Comparison of ENCODE assay signal across 12 cellular contexts in the genomic region with DNA sequence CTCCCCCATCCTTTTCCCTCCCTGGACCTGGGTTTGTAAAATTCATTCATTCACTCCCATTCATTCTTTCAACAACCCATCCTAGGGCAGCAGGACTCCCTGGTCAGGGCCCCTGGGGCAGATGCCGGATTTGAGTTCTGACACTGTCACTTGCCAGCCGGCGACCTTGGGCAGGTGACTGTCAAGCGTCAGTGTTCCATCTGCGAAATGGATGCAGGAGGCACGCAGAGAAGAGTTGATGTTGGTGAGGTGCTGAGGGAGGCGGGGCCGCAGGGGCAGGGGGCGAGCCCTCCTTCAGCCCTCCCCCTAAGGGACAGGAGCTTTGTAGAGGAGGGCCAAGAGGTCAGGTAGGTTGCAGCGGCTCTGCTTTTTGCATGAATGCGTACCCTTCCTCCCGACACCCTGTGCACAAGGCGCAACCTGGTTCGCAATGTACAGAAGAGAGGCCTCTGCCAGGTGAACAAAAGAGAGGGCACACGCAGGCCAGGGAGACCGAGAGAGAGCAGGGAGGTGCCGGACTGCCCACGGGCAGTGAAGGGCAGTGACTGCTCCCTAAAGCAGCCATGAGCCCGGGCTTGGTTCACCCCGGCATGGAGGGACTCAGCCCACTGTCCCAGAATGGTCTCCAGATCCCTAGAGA.
DNase-seq lines count a peak whose midpoint lies in the region; ATAC-seq and TF ChIP-seq lines count a peak whose summit lies in the region.
"Had no signal": no experiment of that assay in that cellular context is flagged by ENCODE, and none has a peak within 500 bp of the region (broad histone marks: within the 10 kb centered on the region; RNA-seq: fewer than 3 reads in every experiment).

No MANE protein-coding gene starts in this region.

- H3K27me3 ChIP-seq in iPS-15b (ENCODE audit: control insufficient read depth, insufficient read depth, low read length) (peaks cover 21% of the 10 kb centered on the region), SJCRH30 (peaks cover 3% of the 10 kb centered on the region; the same call in 1 of the 2 replicates)

- H3K9ac ChIP-seq in iPS-15b (ENCODE audit: low read depth, low read length) = no peak overlapping the region

- no peaks in the 10 kb centered on the region for H3K9me3 Mint-ChIP-seq in stimulated activated effector memory CD8-positive, alpha-beta T cell treated with anti-CD3 and anti-CD28 coated beads, Interleukin-12 subunit alpha, Interleukin-12 subunit beta, amount 100 ng/mL, for 72 hours
- H3K9me3 Mint-ChIP-seq: activated T-helper 2 cell treated with anti-CD3 and anti-CD28 coated beads, Interferon-gamma antibody, Interleukin-2, Interleukin-4, amounts not matched to agents 10 μg/mL and 5 μg/mL and 100 μg/mL, durations not matched to agents 14 hours and 24 hours and 36 hours had no signal

- no peaks in the 10 kb centered on the region for H3K9me3 ChIP-seq in iPS-15b (ENCODE audit: control insufficient read depth, insufficient read depth, low read length)
- H3K9me3 ChIP-seq in SJCRH30 (replicated peaks) = no peaks in the 10 kb centered on the region
- H3K9me3 ChIP-seq: upper lobe of left lung had no signal

- ATAC-seq in stimulated activated effector memory CD8-positive, alpha-beta T cell treated with anti-CD3 and anti-CD28 coated beads, Interleukin-12 subunit alpha, Interleukin-12 subunit beta, amount 100 ng/mL, for 72 hours = peak; percentile 8
- ATAC-seq in GM21576 (IDR thresholded peaks at IDR 0.05; ENCODE audit: unreplicated experiment) = no peak

- H3K36me3 ChIP-seq in iPS-15b (ENCODE audit: control insufficient read depth, insufficient read depth, low read length) (no peaks in the 10 kb centered on the region), SJCRH30 (no peaks in the 10 kb centered on the region)
- H3K36me3 ChIP-seq: upper lobe of left lung had no signal

- H3K4me3 Mint-ChIP-seq in stimulated activated effector memory CD8-positive, alpha-beta T cell treated with anti-CD3 and anti-CD28 coated beads, Interleukin-12 subunit alpha, Interleukin-12 subunit beta, amount 100 ng/mL, for 72 hours = no peak overlapping the region

- no peaks in the 10 kb centered on the region for H3K36me3 Mint-ChIP-seq in stimulated activated effector memory CD8-positive, alpha-beta T cell treated with anti-CD3 and anti-CD28 coated beads, Interleukin-12 subunit alpha, Interleukin-12 subunit beta, amount 100 ng/mL, for 72 hours

- H3K27ac ChIP-seq in VCaP = peak overlapping the region; percentile 76
- H3K27ac ChIP-seq in SJCRH30 = no peak overlapping the region
- H3K27ac ChIP-seq: upper lobe of left lung had no signal

- DNase-seq in activated T-cell treated with anti-CD3 and anti-CD28 coated beads, Interleukin-2, amount 50 U/mL, for 1 hour = peak; percentile 16
- no peak for DNase-seq in activated T-cell treated with anti-CD3 and anti-CD28 coated beads for 4 hours
- peak in 1 of 2 donors; percentile 51 for DNase-seq in stimulated activated effector memory CD8-positive, alpha-beta T cell treated with anti-CD3 and anti-CD28 coated beads, Interleukin-12 subunit alpha, Interleukin-12 subunit beta, amount 100 ng/mL, for 72 hours (ENCODE audit: low spot score in 2 of 2)
- no peak for DNase-seq in SJCRH30
- no peak for DNase-seq in NCI-H510A (lab: John Stamatoyannopoulos, UW)
- DNase-seq: NCI-H1105, NCI-H524 treated with DMSO at 0.1 percent for 48 hours had no signal

- peaks cover 13% of the 10 kb centered on the region for H3K4me1 Mint-ChIP-seq in stimulated activated effector memory CD8-positive, alpha-beta T cell treated with anti-CD3 and anti-CD28 coated beads, Interleukin-12 subunit alpha, Interleukin-12 subunit beta, amount 100 ng/mL, for 72 hours

- no peak overlapping the region for H3K27ac Mint-ChIP-seq in stimulated activated effector memory CD8-positive, alpha-beta T cell treated with anti-CD3 and anti-CD28 coated beads, Interleukin-12 subunit alpha, Interleukin-12 subunit beta, amount 100 ng/mL, for 72 hours
- H3K27ac Mint-ChIP-seq: activated T-helper 2 cell treated with anti-CD3 and anti-CD28 coated beads, Interferon-gamma antibody, Interleukin-2, Interleukin-4, amounts not matched to agents 10 μg/mL and 5 μg/mL and 100 μg/mL, durations not matched to agents 14 hours and 24 hours and 36 hours had no signal

- no peak for TF ChIP-seq CTCF in VCaP (conservative IDR thresholded peaks at IDR 0.05)

- H3K4me1 ChIP-seq in iPS-15b (ENCODE audit: control insufficient read depth, insufficient read depth, low read length) = peaks cover 2% of the 10 kb centered on the region
- no peaks in the 10 kb centered on the region for H3K4me1 ChIP-seq in SJCRH30

- peak overlapping the region; percentile 36 for H3K4me3 ChIP-seq in iPS-15b (ENCODE audit: low read depth, low read length)
- no peak overlapping the region for H3K4me3 ChIP-seq in SJCRH30
